1 cellular context compared by ENCODE assay signal in the genomic region with DNA sequence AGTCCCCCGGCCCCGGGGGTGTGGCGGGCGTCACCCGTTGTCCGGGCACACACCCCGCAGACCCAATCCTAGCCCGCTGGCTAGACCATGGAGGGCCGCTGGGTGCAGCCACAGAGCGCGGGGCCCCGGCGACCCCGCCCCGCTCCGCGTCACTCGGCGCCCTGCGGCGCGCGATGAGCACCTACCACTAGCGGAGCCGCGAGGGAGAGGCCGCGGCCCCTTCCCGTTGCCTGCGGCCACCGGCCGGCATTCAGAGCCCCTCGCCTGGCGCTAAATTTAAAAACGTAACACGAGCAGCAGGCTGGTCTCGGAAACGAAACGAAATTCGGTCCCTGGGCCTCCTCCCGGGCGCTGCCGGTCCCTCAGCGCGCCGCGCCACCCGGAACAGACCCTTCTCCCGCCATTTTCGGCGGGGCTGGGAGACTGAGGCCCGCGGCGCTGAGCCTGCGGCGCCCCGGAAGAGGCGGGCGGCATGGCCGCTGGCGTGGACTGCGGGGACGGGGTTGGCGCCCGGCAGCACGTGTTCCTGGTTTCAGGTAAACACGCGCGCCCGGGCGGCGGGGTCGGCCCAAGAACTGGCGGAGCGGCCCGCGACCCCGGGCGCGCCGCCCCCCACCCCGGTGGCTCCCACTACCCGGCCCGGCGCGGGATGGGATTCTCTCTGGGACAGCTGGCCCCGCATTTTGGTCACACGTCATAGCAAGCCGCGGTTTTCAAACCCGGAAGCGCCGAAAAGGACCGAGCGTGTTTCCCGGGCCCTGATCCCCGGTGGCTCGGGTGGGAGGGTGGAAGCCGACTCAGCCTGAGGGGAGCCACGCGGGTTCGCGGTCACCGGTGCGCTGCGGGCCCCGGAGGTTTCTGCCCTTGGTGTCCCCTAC.
TF ChIP-seq lines count a peak whose summit lies in the region.

A gene with protein sequence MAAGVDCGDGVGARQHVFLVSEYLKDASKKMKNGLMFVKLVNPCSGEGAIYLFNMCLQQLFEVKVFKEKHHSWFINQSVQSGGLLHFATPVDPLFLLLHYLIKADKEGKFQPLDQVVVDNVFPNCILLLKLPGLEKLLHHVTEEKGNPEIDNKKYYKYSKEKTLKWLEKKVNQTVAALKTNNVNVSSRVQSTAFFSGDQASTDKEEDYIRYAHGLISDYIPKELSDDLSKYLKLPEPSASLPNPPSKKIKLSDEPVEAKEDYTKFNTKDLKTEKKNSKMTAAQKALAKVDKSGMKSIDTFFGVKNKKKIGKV (plus strand): TSS at position 187 of the 878 bp plus-strand sequence. CDS start 286 bp downstream, at position 473.

TF ChIP-seq in WTC11, 78 proteins besides CTCF, POLR2A, EP300 and RAD21 (continued from another document):
- TF ChIP-seq AFF4 (CRISPR knock-in tag; IDR thresholded peaks at IDR 0.05; ENCODE audit: borderline replicate concordance), result 0 out of 2 replicates have a peak, but pooled peaks have one; percentile 4
